8 cellular contexts compared by ENCODE assay signal in genomic region chr3:129398803-129399144, GRCh38. TPM values are rescaled to one million over a fixed set of nuclear protein-coding genes. Genes with fewer than 3 reads are reported as not detected.
A peak's percentile ranks its signal among the peaks of the same experiment; 100 is the strongest.
DNase-seq lines count a peak whose midpoint lies in the region; ATAC-seq, FAIRE-seq and TF ChIP-seq lines count a peak whose summit lies in the region.

No MANE protein-coding gene starts in this region.

- H3K4me1 ChIP-seq in MM.1S (ENCODE audit: low read length) (peaks cover 5% of the 10 kb centered on the region; the same call in 1 of the 2 replicates), astrocyte (ENCODE audit: insufficient read depth, low read length) (peaks cover 13% of the 10 kb centered on the region)

- TF ChIP-seq CTCF in MM.1S (IDR thresholded peaks at IDR 0.05; ENCODE audit: low read length), result no peak
- no peak for TF ChIP-seq CTCF in astrocyte (IDR thresholded peaks at IDR 0.05; ENCODE audit: insufficient read depth, low read depth, low read length)

- FAIRE-seq in astrocyte (lab: Jason Lieb, UNC), result no peak

- H3K9ac ChIP-seq in MM.1S (ENCODE audit: low read length) (peak overlapping the region; percentile 80), astrocyte (ENCODE audit: low read length) (peak overlapping the region; percentile 96)

- H3K36me3 ChIP-seq in MM.1S (replicated peaks; ENCODE audit: insufficient read depth, low read length) (no peaks in the 10 kb centered on the region), astrocyte (ENCODE audit: insufficient read depth, low read length) (peaks cover 6% of the 10 kb centered on the region)

- no peaks in the 10 kb centered on the region for H3K27me3 ChIP-seq in MM.1S (replicated peaks; ENCODE audit: insufficient read depth, low read length)
- no peaks in the 10 kb centered on the region for H3K27me3 ChIP-seq in astrocyte (ENCODE audit: insufficient read depth, low read length)

- peaks cover 5% of the 10 kb centered on the region for H3K36me3 Mint-ChIP-seq in astrocyte (ENCODE audit: low read depth, unreplicated experiment)
- peaks cover 0 to 9% (median 0%) of the 10 kb centered on the region in 3 donors for H3K36me3 Mint-ChIP-seq in immature natural killer cell

- H3K79me2 ChIP-seq in MM.1S (ENCODE audit: low read length) (peaks cover 49% of the 10 kb centered on the region), astrocyte (ENCODE audit: insufficient read depth, low read length) (peaks cover 51% of the 10 kb centered on the region)

- H3K9me3 Mint-ChIP-seq in astrocyte (ENCODE audit: unreplicated experiment) (no peaks in the 10 kb centered on the region), immature natural killer cell (no peaks in the 10 kb centered on the region)

- peak; percentile 28 for DNase-seq in stimulated activated CD4-positive, alpha-beta T cell treated with anti-CD3 and anti-CD28 coated beads, Interleukin-15, amount 100 ng/mL, for 24 hours
- DNase-seq in stimulated activated CD4-positive, alpha-beta T cell treated with anti-CD3 and anti-CD28 coated beads, Interleukin-4, amount 100 ng/mL, for 4 hours, result no peak
- DNase-seq in MM.1S, result no peak
- DNase-seq in astrocyte (ENCODE audit: low read depth), result peak; percentile 24
- peak in 1 of 3 donors; percentile 9 for DNase-seq in immature natural killer cell
- DNase-seq in stimulated activated CD4-positive, alpha-beta T cell treated with anti-CD3 and anti-CD28 coated beads, Interleukin-4, amount 100 ng/mL, for 1 hour, result peak; percentile 13
- DNase-seq in NCI-H187 treated with DMSO at 0.1 percent for 48 hours (lab: John Stamatoyannopoulos, UW), result no peak

- no peaks in the 10 kb centered on the region for H3K9me2 ChIP-seq in MM.1S (replicated peaks; ENCODE audit: insufficient read depth, low read length)

- H2AFZ ChIP-seq in MM.1S (ENCODE audit: low read length), result peak overlapping the region; percentile 55
- H2AFZ ChIP-seq in astrocyte (ENCODE audit: low read depth, low read length), result peak overlapping the region; percentile 85

- H3K4me1 Mint-ChIP-seq in astrocyte (ENCODE audit: low read depth, unreplicated experiment), result peaks cover 11% of the 10 kb centered on the region
- peaks cover 36 to 55% of the 10 kb centered on the region in 2 donors for H3K4me1 Mint-ChIP-seq in immature natural killer cell

- H3K4me3 Mint-ChIP-seq in astrocyte (ENCODE audit: unreplicated experiment) (peak overlapping the region; percentile 99), immature natural killer cell (peak overlapping the region; percentile 94 to 99 (median 94))

- no peaks in the 10 kb centered on the region for H3F3A ChIP-seq in MM.1S (ENCODE audit: insufficient read depth, low read length)

- H3K9me3 ChIP-seq in MM.1S (replicated peaks; ENCODE audit: insufficient read depth, low read length) (no peaks in the 10 kb centered on the region), astrocyte (ENCODE audit: insufficient read depth, low read depth, low read length) (no peaks in the 10 kb centered on the region)

- H3K27ac ChIP-seq in MM.1S (ENCODE audit: low read length), result no peak overlapping the region; the same call in 1 of the 2 replicates
- peak overlapping the region; percentile 92 for H3K27ac ChIP-seq in astrocyte (ENCODE audit: low read depth, low read length)

- H3K27ac Mint-ChIP-seq in astrocyte (ENCODE audit: unreplicated experiment) (peak overlapping the region; percentile 99), immature natural killer cell (peak overlapping the region; percentile 94 to 98 (median 97))

- peaks cover 2% of the 10 kb centered on the region for H3K27me3 Mint-ChIP-seq in astrocyte (ENCODE audit: low read depth, unreplicated experiment)
- peaks cover 3 to 8% (median 4%) of the 10 kb centered on the region in 3 donors for H3K27me3 Mint-ChIP-seq in immature natural killer cell (ENCODE audit: low read depth in 3 of 3)

- ATAC-seq in GM18861 (IDR thresholded peaks at IDR 0.05; ENCODE audit: unreplicated experiment), result no peak

- peak overlapping the region; percentile 68 for H3K4me3 ChIP-seq in MM.1S (ENCODE audit: low read length)
- peak overlapping the region; percentile 93 for H3K4me3 ChIP-seq in astrocyte (ENCODE audit: insufficient read depth, low read depth, low read length)

- no peaks in the 10 kb centered on the region for H4K20me1 ChIP-seq in MM.1S (ENCODE audit: insufficient read depth, low read length)
- peaks cover 46% of the 10 kb centered on the region for H4K20me1 ChIP-seq in astrocyte (ENCODE audit: insufficient read depth, low read length)

- H3K4me2 ChIP-seq in MM.1S (ENCODE audit: low read depth, low read length) (peak overlapping the region; percentile 81), astrocyte (ENCODE audit: low read length) (peak overlapping the region; percentile 94)

RNA-seq across cellular contexts. Expression of gene EFCAB12, which starts 29.7 kb away (rescaled TPM):
- total RNA-seq in astrocyte, result 0.14 and 0.26 TPM in 2 replicates
- under 1 TPM in 1 of 3 donors, not detected in 2; 0.12 TPM for polyA plus RNA-seq in immature natural killer cell

RNA-seq across cellular contexts. Expression of gene MBD4, which starts 41.0 kb away (rescaled TPM):
- total RNA-seq in astrocyte, result 22.3 and 22.8 TPM in 2 replicates
- polyA plus RNA-seq in immature natural killer cell, result 10 to 100 TPM; 26.5 to 36.0 (median 29.2) TPM

RNA-seq across cellular contexts. Expression of gene IFT122, which starts 41.2 kb away (rescaled TPM):
- 17.7 and 19.9 TPM in 2 replicates for total RNA-seq in astrocyte
- 1 to 10 TPM; 5.7 to 7.0 (median 6.0) TPM for polyA plus RNA-seq in immature natural killer cell

Comparison
In these comparisons a context has a peak if more than half of its experiments do, and no peak if none do; other contexts are left out.
1. DNase-seq: peak in stimulated activated CD4-positive, alpha-beta T cell treated with anti-CD3 and anti-CD28 coated beads, Interleukin-15, amount 100 ng/mL, for 24 hours (single experiment), astrocyte (single experiment) and stimulated activated CD4-positive, alpha-beta T cell treated with anti-CD3 and anti-CD28 coated beads, Interleukin-4, amount 100 ng/mL, for 1 hour (single experiment); none in stimulated activated CD4-positive, alpha-beta T cell treated with anti-CD3 and anti-CD28 coated beads, Interleukin-4, amount 100 ng/mL, for 4 hours (0 of 2), MM.1S (single experiment) and NCI-H187 treated with DMSO at 0.1 percent for 48 hours (single experiment).